ENCODE assay signal across 27 cellular contexts in the genomic region with DNA sequence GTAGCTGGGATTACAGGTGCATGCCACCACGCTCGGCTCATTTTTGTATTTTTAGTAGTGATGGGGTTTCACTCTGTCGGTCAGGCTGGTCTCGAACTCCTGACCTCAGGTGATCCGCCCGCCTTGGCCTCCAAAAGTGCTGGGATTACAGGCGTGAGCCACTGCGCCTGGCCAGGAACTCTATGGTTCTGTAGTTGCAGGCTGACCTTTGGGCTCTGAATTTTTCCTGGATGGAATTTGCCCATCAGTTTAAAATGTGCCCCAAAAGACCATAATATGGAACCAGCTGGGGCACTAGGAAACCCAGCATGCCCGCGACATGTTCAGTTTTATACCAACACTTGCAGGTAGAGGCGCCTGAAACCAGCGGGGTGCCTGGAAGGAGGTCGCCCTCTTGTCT. TPM values are rescaled to one million over a fixed set of nuclear protein-coding genes. Genes with fewer than 3 reads are reported as not detected.
A peak's percentile ranks its signal among the peaks of the same experiment; 100 is the strongest.
DNase-seq lines count a peak whose midpoint lies in the region; ATAC-seq, FAIRE-seq and TF ChIP-seq lines count a peak whose summit lies in the region.
"Had no signal": no experiment of that assay in that cellular context is flagged by ENCODE, and none has a peak within 500 bp of the region (broad histone marks: within the 10 kb centered on the region; RNA-seq: fewer than 3 reads in every experiment).

No MANE protein-coding gene starts in this region.

- no peak overlapping the region for H3K27ac ChIP-seq in small intestine (ENCODE audit: low read depth in 1 of 2, low read length in 1 of 2)
- H3K27ac ChIP-seq: BLaER1 had no signal

- FAIRE-seq in small intestine (lab: Jason Lieb, UNC): no peak
- FAIRE-seq: A204.1, GM12878, GM12892, GM18507 had no signal

- H3K4me3 Mint-ChIP-seq in WTC11: no peak overlapping the region
- H3K4me3 Mint-ChIP-seq: CD14-positive monocyte; CD4-positive, alpha-beta memory T cell had no signal

- no peaks in the 10 kb centered on the region for H3K27me3 ChIP-seq in small intestine (ENCODE audit: control insufficient read depth in 2 of 2, insufficient read depth in 2 of 2, low read length in 2 of 2)
- H3K27me3 ChIP-seq: BE2C, BLaER1 had no signal

- no peaks in the 10 kb centered on the region for H3K36me3 Mint-ChIP-seq in WTC11
- H3K36me3 Mint-ChIP-seq: CD14-positive monocyte; CD4-positive, alpha-beta memory T cell; CD4-positive, CD25-positive, alpha-beta regulatory T cell; CD8-positive, alpha-beta memory T cell had no signal

- peak; percentile 48 for DNase-seq in RPMI8226
- DNase-seq in WTC11 (ENCODE audit: low spot score): peak; percentile 13
- peak; percentile 59 for DNase-seq in small intestine
- DNase-seq in cortex of kidney (lab: John Stamatoyannopoulos, UW): no peak
- DNase-seq: 8988T; ACHN; BE2C; C1 segment of cervical spinal cord; CD4-positive, CD25-positive, alpha-beta regulatory T cell; CD8-positive, alpha-beta memory T cell; COR-L47; DMS 273 treated with DMSO at 0.1 percent for 48 hours; DMS153; DMS53; DMS79; DND-41; EL; GDM1 had no signal

- no peaks in the 10 kb centered on the region for H3K27me3 Mint-ChIP-seq in WTC11 (ENCODE audit: low read depth)
- H3K27me3 Mint-ChIP-seq: CD4-positive, CD25-positive, alpha-beta regulatory T cell; CD8-positive, alpha-beta memory T cell had no signal

- H3K4me1 Mint-ChIP-seq in WTC11: peaks cover 3% of the 10 kb centered on the region; the same call in 1 of the 2 replicates

- no peaks in the 10 kb centered on the region for H3K36me3 ChIP-seq in small intestine (ENCODE audit: control insufficient read depth in 2 of 2, insufficient read depth in 2 of 2, low read length in 2 of 2)
- H3K36me3 ChIP-seq: BE2C, BLaER1 had no signal

- H3K4me1 ChIP-seq in small intestine (ENCODE audit: control insufficient read depth in 2 of 2, insufficient read depth in 1 of 2, low read depth in 1 of 2, low read length in 1 of 2): peaks cover 2 to 3% of the 10 kb centered on the region in 2 donors

- WGBS in small intestine, 3 donors: 37 to 71% (median 56%) methylated on average over 13 of the region's 13 CpGs

- ATAC-seq in WTC11 (no peak), HG02623 (IDR thresholded peaks at IDR 0.05; ENCODE audit: unreplicated experiment) (no peak)
- ATAC-seq: GM12878 had no signal

- POLR2A ChIA-PET in WTC11 (lab: Charles Lee): interaction anchor here (0.6 kb wide), 1 partner anchor 21 kb away, joined by 3 read pairs; no protein-coding TSS in a partner anchor

- no peaks in the 10 kb centered on the region for H3K9me3 ChIP-seq in small intestine (ENCODE audit: control insufficient read depth, low read depth)
- H3K9me3 ChIP-seq: BE2C, BLaER1 had no signal

- H3K4me3 ChIP-seq in small intestine (ENCODE audit: low read depth in 1 of 2, low read length in 2 of 2): no peak overlapping the region
- H3K4me3 ChIP-seq: BLaER1, GM12878 had no signal

- peaks cover 5% of the 10 kb centered on the region for H3K9me3 Mint-ChIP-seq in WTC11
- H3K9me3 Mint-ChIP-seq: CD4-positive, alpha-beta memory T cell; CD8-positive, alpha-beta memory T cell had no signal

- no peak for TF ChIP-seq CTCF in WTC11 (IDR thresholded peaks at IDR 0.05)

- no peak overlapping the region for H3K27ac Mint-ChIP-seq in WTC11
- H3K27ac Mint-ChIP-seq: CD4-positive, alpha-beta memory T cell had no signal

- CTCF ChIA-PET in WTC11 (lab: Charles Lee): interaction anchor here (0.6 to 2.3 kb wide), 5 partner anchors 9 to 339 kb away, joined by 4 to 10 read pairs (median 5); no protein-coding TSS in a partner anchor

TF ChIP-seq in WTC11, 78 proteins besides CTCF, POLR2A, EP300 and RAD21:
- no peak for TF ChIP-seq PRRX2 (CRISPR knock-in tag; IDR thresholded peaks at IDR 0.05)
- TF ChIP-seq KAT7 (CRISPR knock-in tag; IDR thresholded peaks at IDR 0.05; ENCODE audit: borderline replicate concordance): no peak
- TF ChIP-seq GTF2I (CRISPR knock-in tag; conservative IDR thresholded peaks at IDR 0.05): no peak
- no peak for TF ChIP-seq ETV6 (CRISPR knock-in tag; IDR thresholded peaks at IDR 0.05)
- TF ChIP-seq OVOL2 (CRISPR knock-in tag; IDR thresholded peaks at IDR 0.05; ENCODE audit: borderline replicate concordance): no peak
- TF ChIP-seq, protein P1, sequence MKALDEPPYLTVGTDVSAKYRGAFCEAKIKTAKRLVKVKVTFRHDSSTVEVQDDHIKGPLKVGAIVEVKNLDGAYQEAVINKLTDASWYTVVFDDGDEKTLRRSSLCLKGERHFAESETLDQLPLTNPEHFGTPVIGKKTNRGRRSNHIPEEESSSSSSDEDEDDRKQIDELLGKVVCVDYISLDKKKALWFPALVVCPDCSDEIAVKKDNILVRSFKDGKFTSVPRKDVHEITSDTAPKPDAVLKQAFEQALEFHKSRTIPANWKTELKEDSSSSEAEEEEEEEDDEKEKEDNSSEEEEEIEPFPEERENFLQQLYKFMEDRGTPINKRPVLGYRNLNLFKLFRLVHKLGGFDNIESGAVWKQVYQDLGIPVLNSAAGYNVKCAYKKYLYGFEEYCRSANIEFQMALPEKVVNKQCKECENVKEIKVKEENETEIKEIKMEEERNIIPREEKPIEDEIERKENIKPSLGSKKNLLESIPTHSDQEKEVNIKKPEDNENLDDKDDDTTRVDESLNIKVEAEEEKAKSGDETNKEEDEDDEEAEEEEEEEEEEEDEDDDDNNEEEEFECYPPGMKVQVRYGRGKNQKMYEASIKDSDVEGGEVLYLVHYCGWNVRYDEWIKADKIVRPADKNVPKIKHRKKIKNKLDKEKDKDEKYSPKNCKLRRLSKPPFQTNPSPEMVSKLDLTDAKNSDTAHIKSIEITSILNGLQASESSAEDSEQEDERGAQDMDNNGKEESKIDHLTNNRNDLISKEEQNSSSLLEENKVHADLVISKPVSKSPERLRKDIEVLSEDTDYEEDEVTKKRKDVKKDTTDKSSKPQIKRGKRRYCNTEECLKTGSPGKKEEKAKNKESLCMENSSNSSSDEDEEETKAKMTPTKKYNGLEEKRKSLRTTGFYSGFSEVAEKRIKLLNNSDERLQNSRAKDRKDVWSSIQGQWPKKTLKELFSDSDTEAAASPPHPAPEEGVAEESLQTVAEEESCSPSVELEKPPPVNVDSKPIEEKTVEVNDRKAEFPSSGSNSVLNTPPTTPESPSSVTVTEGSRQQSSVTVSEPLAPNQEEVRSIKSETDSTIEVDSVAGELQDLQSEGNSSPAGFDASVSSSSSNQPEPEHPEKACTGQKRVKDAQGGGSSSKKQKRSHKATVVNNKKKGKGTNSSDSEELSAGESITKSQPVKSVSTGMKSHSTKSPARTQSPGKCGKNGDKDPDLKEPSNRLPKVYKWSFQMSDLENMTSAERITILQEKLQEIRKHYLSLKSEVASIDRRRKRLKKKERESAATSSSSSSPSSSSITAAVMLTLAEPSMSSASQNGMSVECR (CRISPR knock-in tag; IDR thresholded peaks at IDR 0.05; ENCODE audit: borderline replicate concordance): no peak
- TF ChIP-seq SMAD3 (CRISPR knock-in tag; IDR thresholded peaks at IDR 0.05; ENCODE audit: borderline replicate concordance): no peak
- TF ChIP-seq ELF4 (CRISPR knock-in tag; IDR thresholded peaks at IDR 0.05; ENCODE audit: low read depth): no peak
- TF ChIP-seq CBFB (CRISPR knock-in tag; IDR thresholded peaks at IDR 0.05; ENCODE audit: low read depth): no peak
- TF ChIP-seq ZNF263 (CRISPR knock-in tag; IDR thresholded peaks at IDR 0.05; ENCODE audit: low read depth): no peak
- TF ChIP-seq JUN (CRISPR knock-in tag; IDR thresholded peaks at IDR 0.05): no peak
- TF ChIP-seq, protein P2, sequence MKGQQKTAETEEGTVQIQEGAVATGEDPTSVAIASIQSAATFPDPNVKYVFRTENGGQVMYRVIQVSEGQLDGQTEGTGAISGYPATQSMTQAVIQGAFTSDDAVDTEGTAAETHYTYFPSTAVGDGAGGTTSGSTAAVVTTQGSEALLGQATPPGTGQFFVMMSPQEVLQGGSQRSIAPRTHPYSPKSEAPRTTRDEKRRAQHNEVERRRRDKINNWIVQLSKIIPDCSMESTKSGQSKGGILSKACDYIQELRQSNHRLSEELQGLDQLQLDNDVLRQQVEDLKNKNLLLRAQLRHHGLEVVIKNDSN (CRISPR knock-in tag; IDR thresholded peaks at IDR 0.05): no peak

RNA-seq across cellular contexts. Expression of a gene that starts 1.6 kb away (rescaled TPM):
- total RNA-seq in WTC11 (2021): 4.7 to 8.5 TPM (median 6.4 TPM) in 3 replicates
- 10 to 100 TPM in 2 of 3 donors, 1 to 10 TPM in 1; 6.5 to 37.1 (median 27.8) TPM for polyA plus RNA-seq in small intestine
- polyA plus RNA-seq: CD14-positive monocyte; CD4-positive, CD25-positive, alpha-beta regulatory T cell had no signal

RNA-seq across cellular contexts. Expression of a gene that starts 5.0 kb away (rescaled TPM):
- 62.6 to 72.2 TPM (median 65.6 TPM) in 3 replicates for total RNA-seq in WTC11 (2021)
- 10 to 100 TPM; 56.2 to 67.0 (median 65.1) TPM for polyA plus RNA-seq in small intestine

RNA-seq across cellular contexts. Expression of a gene that starts 29.1 kb away (rescaled TPM):
- total RNA-seq in WTC11 (2021): 25.1 to 42.2 TPM (median 30.7 TPM) in 3 replicates
- polyA plus RNA-seq in small intestine: 10 to 100 TPM; 28.6 to 71.1 (median 50.0) TPM

RNA-seq across cellular contexts. Expression of a gene that starts 29.8 kb away (rescaled TPM):
- total RNA-seq in WTC11 (2021): 42.5 to 51.5 TPM (median 43.6 TPM) in 3 replicates
- 10 to 100 TPM; 16.8 to 22.7 (median 20.0) TPM for polyA plus RNA-seq in small intestine

RNA-seq across cellular contexts. Expression of a gene that starts 32.1 kb away (rescaled TPM):
- total RNA-seq in WTC11 (2021): 8.5 to 10.3 TPM (median 8.5 TPM) in 3 replicates
- 100 to 1,000 TPM in 2 of 3 donors, 10 to 100 TPM in 1; 10.6 to 203 (median 157) TPM for polyA plus RNA-seq in small intestine
- total RNA-seq: Daoy had no signal
- polyA plus RNA-seq: CD14-positive monocyte; CD8-positive, alpha-beta memory T cell had no signal
